ENCODE assay signal across 8 cellular contexts in genomic region chr7:74850833-74851721, GRCh38. TPM values are rescaled to one million over a fixed set of nuclear protein-coding genes. Genes with fewer than 3 reads are reported as not detected.
DNase-seq lines count a peak whose midpoint lies in the region; ATAC-seq and TF ChIP-seq lines count a peak whose summit lies in the region.
"Not testable (repeated sequence)": the region's sequence is repeated elsewhere in the genome, so short reads cannot be mapped to it uniquely, and the experiment has no call there.

Gene GTF2IRD2, minus strand, starts transcription at chr7:74851605. Its CDS starts 15,227 bp downstream, at chr7:74836378.

- H3K36me3 ChIP-seq in Panc1 (ENCODE audit: control insufficient read depth, insufficient read depth, low read length); neural cell (ENCODE audit: insufficient read depth, low read length); tibial artery: not testable (repeated sequence)

- intact Hi-C loops in Panc1 (cut with micrococcal nuclease; ENCODE audit: unreplicated experiment); Right ventricle myocardium inferior (cut with DNase I); tibial artery (cut with DNase I; ENCODE audit: low total_unique reads): not testable (repeated sequence)

- not testable (repeated sequence) for TF ChIP-seq EP300 in neural cell (conservative IDR thresholded peaks at IDR 0.05; ENCODE audit: poor library complexity, severe bottlenecking)

- not testable (repeated sequence) for H3F3A ChIP-seq in neural cell (ENCODE audit: insufficient read depth, low read length, poor library complexity, severe bottlenecking)

- not testable (repeated sequence) for H3K27ac ChIP-seq in Panc1 (ENCODE audit: low read length); neural cell (ENCODE audit: low read length)
- H3K27ac ChIP-seq in tibial artery, result peak within 1 kb of the TSS; percentile 69 to 90

- POLR2A ChIA-PET in Panc1 (lab: Charles Lee), result not testable (repeated sequence)

- H3K9me2 ChIP-seq in neural cell (ENCODE audit: insufficient read depth, low read length), result not testable (repeated sequence)

- DNase-seq in EH (ENCODE audit: low read depth) (peak; percentile 13), tibial artery (peak; percentile 70 to 88)
- not testable (repeated sequence) for DNase-seq in Panc1 (ENCODE audit: low read depth, low spot score); Right ventricle myocardium inferior (ENCODE audit: missing footprints)
- DNase-seq in activated naive CD4-positive, alpha-beta T cell treated with anti-CD3 and anti-CD28 coated beads, Interleukin-2, amount 50 U/mL, for 16 hours, result peak; percentile 73

- peak; percentile 92 for ATAC-seq in GM21447 (IDR thresholded peaks at IDR 0.05; ENCODE audit: unreplicated experiment)
- peak; percentile 77 for ATAC-seq in HG03097 (IDR thresholded peaks at IDR 0.05; ENCODE audit: low FRiP score, unreplicated experiment)
- ATAC-seq in Panc1, result peak; percentile 91
- peak; percentile 94 for ATAC-seq in Right ventricle myocardium inferior

- H2AFZ ChIP-seq in neural cell (ENCODE audit: low read depth, low read length), result not testable (repeated sequence)

- not testable (repeated sequence) for BruUV-seq in Panc1 (replicated peaks; lab: Mats Ljungman, UMichigan)

- in situ Hi-C loops in Panc1 (cut with HindIII; ENCODE audit: low pct_unique_long_range_greater_than_20kb, low sequenced_read_pairs), result not testable (repeated sequence)

- TF ChIP-seq RAD21 in neural cell (conservative IDR thresholded peaks at IDR 0.05), result not testable (repeated sequence)

- CTCF ChIA-PET in Panc1 (lab: Charles Lee), result not testable (repeated sequence)

- not testable (repeated sequence) for H3K9me3 ChIP-seq in Panc1 (ENCODE audit: control insufficient read depth, insufficient read depth, low read depth, low read length); neural cell (ENCODE audit: low read length); tibial artery

- not testable (repeated sequence) for H3K4me2 ChIP-seq in neural cell (ENCODE audit: low read length)

- not testable (repeated sequence) for H4K20me1 ChIP-seq in neural cell (ENCODE audit: insufficient read depth)

- not testable (repeated sequence) for H3K79me2 ChIP-seq in neural cell (replicated peaks; ENCODE audit: insufficient read depth, low read length)

- not testable (repeated sequence) for H3K4me1 ChIP-seq in Panc1 (ENCODE audit: control insufficient read depth, insufficient read depth, low read length); tibial artery

- peak within 1 kb of the TSS; percentile 23 for H3K9ac ChIP-seq in neural cell (ENCODE audit: low read length)

- not testable (repeated sequence) for H3K27me3 ChIP-seq in Panc1 (ENCODE audit: control insufficient read depth, insufficient read depth, low read length); neural cell (ENCODE audit: insufficient read depth, low read depth, low read length); tibial artery

- not testable (repeated sequence) for H3K4me3 ChIP-seq in Panc1 (ENCODE audit: low read depth in 2 of 2, low read length in 2 of 2); neural cell (ENCODE audit: low read length)
- peak within 1 kb of the TSS; percentile 50 to 57 for H3K4me3 ChIP-seq in tibial artery

- TF ChIP-seq CTCF in Panc1 (IDR thresholded peaks at IDR 0.05), result not testable (repeated sequence)
- peak; percentile 14 for TF ChIP-seq CTCF in neural cell (IDR thresholded peaks at IDR 0.05; ENCODE audit: poor library complexity, severe bottlenecking)
- peak in 1 of 2 experiments; percentile 5 for TF ChIP-seq CTCF in tibial artery (IDR thresholded peaks at IDR 0.05)

RNA-seq across cellular contexts. Expression of gene GTF2IRD2, which starts in this region (rescaled TPM):
- total RNA-seq in Panc1 (2021; ENCODE audit: unreplicated experiment), result 18.8 TPM
- polyA plus RNA-seq in Panc1 (2012; ENCODE audit: insufficient read length), result 8.1 TPM
- total RNA-seq in Right ventricle myocardium inferior, result 13.7 TPM
- 17.7 and 19.9 TPM in 2 replicates for polyA plus RNA-seq in neural cell
- 20.5 and 23.4 TPM in 2 replicates for polyA minus RNA-seq in neural cell
